ENCODE assay signal across 11 cellular contexts in genomic region chr4:7936963-7937362, GRCh38. TPM values are rescaled to one million over a fixed set of nuclear protein-coding genes. Genes with fewer than 3 reads are reported as not detected.
DNase-seq lines count a peak whose midpoint lies in the region; ATAC-seq and TF ChIP-seq lines count a peak whose summit lies in the region.
"Had no signal": no experiment of that assay in that cellular context is flagged by ENCODE, and none has a peak within 500 bp of the region (broad histone marks: within the 10 kb centered on the region; RNA-seq: fewer than 3 reads in every experiment).

No MANE protein-coding gene starts in this region.

- H3K4me1 Mint-ChIP-seq in nephron progenitor cell (peaks cover 57% of the 10 kb centered on the region), endothelial cell (ENCODE audit: unreplicated experiment) (peaks cover 8% of the 10 kb centered on the region)

- peaks cover 12% of the 10 kb centered on the region for H3K9me3 Mint-ChIP-seq in nephron progenitor cell
- no peaks in the 10 kb centered on the region for H3K9me3 Mint-ChIP-seq in endothelial cell (ENCODE audit: unreplicated experiment)
- H3K9me3 Mint-ChIP-seq: natural killer cell treated with Interleukin-12 subunit alpha and Interleukin-12 subunit beta and Interleukin-15 and Interleukin-18, amount 100 ng/mL, for 72 hours had no signal

- H3K4me3 Mint-ChIP-seq in nephron progenitor cell (peak overlapping the region; percentile 91), endothelial cell (ENCODE audit: unreplicated experiment) (no peak overlapping the region)

- H3K27ac Mint-ChIP-seq in nephron progenitor cell (no peak overlapping the region), endothelial cell (ENCODE audit: unreplicated experiment) (no peak overlapping the region)
- H3K27ac Mint-ChIP-seq: natural killer cell treated with Interleukin-12 subunit alpha and Interleukin-12 subunit beta and Interleukin-15 and Interleukin-18, amount 100 ng/mL, for 72 hours had no signal

- H3K27me3 ChIP-seq in BE2C: no peaks in the 10 kb centered on the region

- peaks cover 22% of the 10 kb centered on the region for H3K36me3 ChIP-seq in BE2C

- ATAC-seq in GM18502 (IDR thresholded peaks at IDR 0.05; ENCODE audit: poor library complexity, unreplicated experiment) (no peak), GM21515 (IDR thresholded peaks at IDR 0.05; ENCODE audit: unreplicated experiment) (no peak)
- ATAC-seq: natural killer cell treated with Interleukin-12 subunit alpha and Interleukin-12 subunit beta and Interleukin-15 and Interleukin-18, amount 100 ng/mL, for 72 hours had no signal

- H3K4me3 ChIP-seq in BE2C (ENCODE audit: low read depth, low read length) (peak overlapping the region; percentile 94), cardiac fibroblast (replicated peaks in 1 of 2; ENCODE audit: low read depth in 2 of 2, low read length in 2 of 2) (peak overlapping the region; percentile 15 to 88)

- in situ Hi-C loops in GM13976 (cut with MboI; ENCODE audit: low sequenced_read_pairs, unreplicated experiment): no loop called here

- H3K9me3 ChIP-seq in BE2C: no peaks in the 10 kb centered on the region

- H3K4me1 ChIP-seq in BE2C: peaks cover 6% of the 10 kb centered on the region

- no peak for DNase-seq in BE2C
- DNase-seq in Kasumi-1 (lab: John Stamatoyannopoulos, UW): peak; percentile 18 to 41
- DNase-seq in cardiac fibroblast (ENCODE audit: low read depth in 2 of 2): no peak
- no peak for DNase-seq in nephron progenitor cell
- DNase-seq in GM13976 (ENCODE audit: low spot score): no peak
- DNase-seq in endothelial cell (ENCODE audit: low spot score): no peak
- DNase-seq: central memory CD4-positive, alpha-beta T cell; NCI-H146 had no signal

- peaks cover 34% of the 10 kb centered on the region for H3K36me3 Mint-ChIP-seq in nephron progenitor cell (ENCODE audit: low read depth)
- H3K36me3 Mint-ChIP-seq in endothelial cell (ENCODE audit: low read depth, unreplicated experiment): peaks cover 4% of the 10 kb centered on the region
- H3K36me3 Mint-ChIP-seq: natural killer cell treated with Interleukin-12 subunit alpha and Interleukin-12 subunit beta and Interleukin-15 and Interleukin-18, amount 100 ng/mL, for 72 hours had no signal

- no peaks in the 10 kb centered on the region for H3K27me3 Mint-ChIP-seq in nephron progenitor cell (ENCODE audit: low read depth, poor library complexity)
- peaks cover 9% of the 10 kb centered on the region for H3K27me3 Mint-ChIP-seq in endothelial cell (ENCODE audit: unreplicated experiment)

- no peak for TF ChIP-seq CTCF in BE2C (IDR thresholded peaks at IDR 0.05; ENCODE audit: low read depth, low read length)
- TF ChIP-seq CTCF in cardiac fibroblast (IDR thresholded peaks at IDR 0.05; ENCODE audit: low read depth, low read length): no peak
- TF ChIP-seq CTCF in nephron progenitor cell (IDR thresholded peaks at IDR 0.05): no peak
- TF ChIP-seq CTCF in GM13976 (IDR thresholded peaks at IDR 0.05; ENCODE audit: borderline replicate concordance, control extremely low read depth, extremely low read depth, insufficient read depth, missing control alignments): no peak
- no peak for TF ChIP-seq CTCF in endothelial cell (IDR thresholded peaks at IDR 0.05; ENCODE audit: unreplicated experiment)

RNA-seq across cellular contexts. Expression of gene AFAP1, which starts 2.7 kb away (rescaled TPM):
- 34.8 TPM for polyA plus RNA-seq in BE2C (2012; ENCODE audit: insufficient read depth, insufficient read length, low read depth)
- total RNA-seq in endothelial cell (ENCODE audit: unreplicated experiment): 27.8 TPM

Comparison
In these comparisons a context has a peak if more than half of its experiments do, and no peak if none do; other contexts are left out.
1. DNase-seq: peak in Kasumi-1 (2 of 2); none in BE2C (single experiment), cardiac fibroblast (0 of 2), nephron progenitor cell (single experiment), GM13976 (single experiment) and endothelial cell (single experiment).